In the genomic region with DNA sequence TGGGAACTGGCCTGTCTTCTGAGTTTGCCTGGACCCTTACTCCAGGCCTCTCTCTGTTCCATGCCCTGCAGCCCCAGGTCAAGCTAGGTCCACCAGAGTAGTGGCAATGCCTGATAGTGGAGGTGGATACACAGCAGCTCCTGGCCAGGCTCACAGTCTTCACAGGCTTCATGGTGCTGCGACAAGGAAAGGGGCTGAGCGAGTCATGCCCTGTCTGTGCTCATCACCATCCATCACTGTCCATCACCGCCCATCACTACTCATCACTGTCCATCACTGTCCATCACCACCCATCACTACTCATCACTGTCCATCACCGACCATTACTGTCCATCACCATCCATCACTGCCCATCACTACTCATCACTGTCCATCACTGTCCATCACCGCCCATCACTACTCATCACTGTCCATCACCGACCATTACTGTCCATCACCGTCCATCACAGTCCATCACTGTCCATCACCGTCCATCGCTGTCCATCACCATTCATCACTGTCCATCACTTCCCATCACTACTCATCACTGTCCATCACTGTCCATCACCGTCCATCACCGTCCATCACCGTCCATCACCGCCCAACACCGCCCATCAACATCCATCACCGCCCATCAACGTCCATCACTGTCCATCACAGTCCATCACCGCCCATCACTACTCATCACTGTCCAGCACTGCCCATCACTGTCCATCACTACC, we compare ENCODE assay signal across 14 cellular contexts. TPM values are rescaled to one million over a fixed set of nuclear protein-coding genes. Genes with fewer than 3 reads are reported as not detected.
"Had no signal": no experiment of that assay in that cellular context is flagged by ENCODE, and none has a peak within 500 bp of the region (broad histone marks: within the 10 kb centered on the region; RNA-seq: fewer than 3 reads in every experiment).

No MANE protein-coding gene starts in this region.

- H3K9me3 Mint-ChIP-seq: activated T-helper 2 cell treated with anti-CD3 and anti-CD28 coated beads, Interferon-gamma antibody, Interleukin-2, Interleukin-4, amounts not matched to agents 10 μg/mL and 5 μg/mL and 100 μg/mL, durations not matched to agents 14 hours and 24 hours and 36 hours; naive thymus-derived CD8-positive, alpha-beta T cell had no signal

- H3K27ac Mint-ChIP-seq: activated CD8-positive, alpha-beta T cell treated with anti-CD3 and anti-CD28 coated beads, Interleukin-2, amount 10 ng/mL, durations not matched to agents 7 days and 5 days; activated T-helper 2 cell treated with anti-CD3 and anti-CD28 coated beads, Interferon-gamma antibody, Interleukin-2, Interleukin-4, amounts not matched to agents 10 μg/mL and 5 μg/mL and 100 μg/mL, durations not matched to agents 14 hours and 24 hours and 36 hours; naive thymus-derived CD8-positive, alpha-beta T cell had no signal

- H3K4me3 Mint-ChIP-seq: activated CD8-positive, alpha-beta T cell treated with anti-CD3 and anti-CD28 coated beads, Interleukin-2, amount 10 ng/mL, durations not matched to agents 7 days and 5 days; naive thymus-derived CD8-positive, alpha-beta T cell had no signal

- H3K27ac ChIP-seq: body of pancreas, dorsolateral prefrontal cortex, esophagus muscularis mucosa, tibial nerve had no signal

- H3K36me3 ChIP-seq: esophagus muscularis mucosa, tibial nerve had no signal

- H3K4me3 ChIP-seq: body of pancreas, dorsolateral prefrontal cortex, esophagus muscularis mucosa, tibial nerve had no signal

- H3K27me3 ChIP-seq: body of pancreas, dorsolateral prefrontal cortex had no signal

- ATAC-seq: activated CD8-positive, alpha-beta T cell treated with anti-CD3 and anti-CD28 coated beads, Interleukin-2, amount 10 ng/mL, durations not matched to agents 7 days and 5 days; body of pancreas; naive thymus-derived CD8-positive, alpha-beta T cell had no signal

- H3K36me3 Mint-ChIP-seq: naive thymus-derived CD8-positive, alpha-beta T cell had no signal

- H3K9me3 ChIP-seq: body of pancreas, esophagus muscularis mucosa, tibial nerve had no signal

- DNase-seq: activated CD8-positive, alpha-beta T cell treated with anti-CD3 and anti-CD28 coated beads, Interleukin-2, amount 10 ng/mL, durations not matched to agents 7 days and 5 days; activated naive CD4-positive, alpha-beta T cell treated with anti-CD3 and anti-CD28 coated beads, Interleukin-2, amount 50 U/mL, for 16 hours; body of pancreas; naive thymus-derived CD8-positive, alpha-beta T cell; stimulated activated CD4-positive, alpha-beta T cell treated with anti-CD3 and anti-CD28 coated beads, Interleukin-15, amount 100 ng/mL, for 24 hours; stimulated activated CD4-positive, alpha-beta T cell treated with anti-CD3 and anti-CD28 coated beads, Interleukin-4, amount 100 ng/mL, for 24 hours had no signal

- H3K4me1 ChIP-seq: body of pancreas, tibial nerve had no signal

RNA-seq across cellular contexts. Expression of gene OTOS, which starts 57.1 kb away (rescaled TPM):
- total RNA-seq: activated CD8-positive, alpha-beta T cell treated with anti-CD3 and anti-CD28 coated beads, Interleukin-2, amount 10 ng/mL, durations not matched to agents 7 days and 5 days; activated T-helper 2 cell treated with anti-CD3 and anti-CD28 coated beads, Interferon-gamma antibody, Interleukin-2, Interleukin-4, amounts not matched to agents 10 μg/mL and 5 μg/mL and 100 μg/mL, durations not matched to agents 14 hours and 24 hours and 36 hours; body of pancreas; esophagus muscularis mucosa; fibroblast of villous mesenchyme; lung microvascular endothelial cell; naive thymus-derived CD8-positive, alpha-beta T cell; osteoblast; SK-MEL-5; tibial nerve had no signal
- polyA plus RNA-seq: naive thymus-derived CD8-positive, alpha-beta T cell had no signal
